ENCODE assay signal across 17 cellular contexts in genomic region chr10:88270061-88270808, GRCh38.
A peak's percentile ranks its signal among the peaks of the same experiment; 100 is the strongest.
DNase-seq lines count a peak whose midpoint lies in the region; ATAC-seq and TF ChIP-seq lines count a peak whose summit lies in the region.
"Had no signal": no experiment of that assay in that cellular context is flagged by ENCODE, and none has a peak within 500 bp of the region (broad histone marks: within the 10 kb centered on the region; RNA-seq: fewer than 3 reads in every experiment).

No MANE protein-coding gene starts in this region.

- H3K4me2 ChIP-seq in osteoblast (ENCODE audit: insufficient read depth, low read length) = peak overlapping the region; percentile 69

- POLR2A ChIA-PET in activated CD4-positive, alpha-beta memory T cell treated with anti-CD3 and anti-CD28 coated beads, Interleukin-2, amount 10 ng/mL, durations not matched to agents 7 days and 5 days (lab: Charles Lee) = interaction anchor here (1.0 to 3.1 kb wide), 9 partner anchors 11 to 407 kb away, joined by 3 to 49 read pairs (median 11); partner anchors contain the start of genes KLLN, PTEN and RNLS
- POLR2A ChIA-PET in activated CD4-positive, alpha-beta memory T cell treated with anti-CD3 and anti-CD28 coated beads for 36 hours (lab: Charles Lee) = interaction anchor here (1.2 to 3.1 kb wide), 4 partner anchors 22 to 205 kb away, joined by 4 to 24 read pairs (median 8); no protein-coding TSS in a partner anchor
- POLR2A ChIA-PET in activated naive CD8-positive, alpha-beta T cell treated with anti-CD3 and anti-CD28 coated beads, Interleukin-2, amount 10 ng/mL, durations not matched to agents 7 days and 5 days (lab: Charles Lee) = interaction anchor here (1.4 to 2.3 kb wide), 4 partner anchors 115 to 408 kb away, joined by 4 to 20 read pairs (median 8); partner anchors contain the start of genes KLLN and PTEN

- H3K4me1 ChIP-seq in osteoblast (ENCODE audit: insufficient read depth, low read length) = peaks cover 44% of the 10 kb centered on the region
- H3K4me1 ChIP-seq: uterus had no signal

- peak overlapping the region; percentile 38; the same call in 1 of the 2 replicates for H3K4me3 ChIP-seq in GM12865 (ENCODE audit: low read depth, low read length)
- H3K4me3 ChIP-seq in osteoblast (ENCODE audit: insufficient read depth, low read length) = no peak overlapping the region
- H3K4me3 ChIP-seq: uterus had no signal

- H3K4me3 Mint-ChIP-seq in activated CD4-positive, alpha-beta memory T cell treated with anti-CD3 and anti-CD28 coated beads, Interleukin-2, amount 10 ng/mL, durations not matched to agents 7 days and 5 days = no peak overlapping the region
- no peak overlapping the region for H3K4me3 Mint-ChIP-seq in activated CD4-positive, alpha-beta memory T cell treated with anti-CD3 and anti-CD28 coated beads for 36 hours
- peak overlapping the region; percentile 31 for H3K4me3 Mint-ChIP-seq in activated naive CD8-positive, alpha-beta T cell treated with anti-CD3 and anti-CD28 coated beads, Interleukin-2, amount 10 ng/mL, durations not matched to agents 7 days and 5 days

- peak overlapping the region; percentile 74 for H3K27ac ChIP-seq in osteoblast (ENCODE audit: low read depth, low read length)
- H3K27ac ChIP-seq: neutrophil, uterus had no signal

- CTCF ChIA-PET in activated CD4-positive, alpha-beta memory T cell treated with anti-CD3 and anti-CD28 coated beads, Interleukin-2, amount 10 ng/mL, durations not matched to agents 7 days and 5 days (lab: Charles Lee) = interaction anchor here (1.2 to 3.4 kb wide), 3 partner anchors 113 to 117 kb away, joined by 3 to 50 read pairs (median 4); no protein-coding TSS in a partner anchor
- CTCF ChIA-PET in activated CD4-positive, alpha-beta memory T cell treated with anti-CD3 and anti-CD28 coated beads for 36 hours (lab: Charles Lee) = interaction anchor here (0.6 to 2.3 kb wide), 5 partner anchors 75 to 1527 kb away, joined by 3 to 8 read pairs (median 5); no protein-coding TSS in a partner anchor

- H3K27me3 Mint-ChIP-seq in activated CD4-positive, alpha-beta memory T cell treated with anti-CD3 and anti-CD28 coated beads, Interleukin-2, amount 10 ng/mL, durations not matched to agents 7 days and 5 days = no peaks in the 10 kb centered on the region
- peaks cover 1% of the 10 kb centered on the region for H3K27me3 Mint-ChIP-seq in activated CD4-positive, alpha-beta memory T cell treated with anti-CD3 and anti-CD28 coated beads for 36 hours
- peaks cover 21% of the 10 kb centered on the region for H3K27me3 Mint-ChIP-seq in activated naive CD8-positive, alpha-beta T cell treated with anti-CD3 and anti-CD28 coated beads, Interleukin-2, amount 10 ng/mL, durations not matched to agents 7 days and 5 days
- H3K27me3 Mint-ChIP-seq: activated T-cell treated with anti-CD3 and anti-CD28 coated beads, Interleukin-2, amount 50 U/mL, for 24 hours had no signal

- ATAC-seq in activated naive CD8-positive, alpha-beta T cell treated with anti-CD3 and anti-CD28 coated beads, Interleukin-2, amount 10 ng/mL, durations not matched to agents 7 days and 5 days (ENCODE audit: low read depth) = no peak
- ATAC-seq in HG02763 (IDR thresholded peaks at IDR 0.05; ENCODE audit: unreplicated experiment) = no peak

- peaks cover 61% of the 10 kb centered on the region for H3K4me1 Mint-ChIP-seq in activated CD4-positive, alpha-beta memory T cell treated with anti-CD3 and anti-CD28 coated beads, Interleukin-2, amount 10 ng/mL, durations not matched to agents 7 days and 5 days
- peaks cover 45% of the 10 kb centered on the region for H3K4me1 Mint-ChIP-seq in activated CD4-positive, alpha-beta memory T cell treated with anti-CD3 and anti-CD28 coated beads for 36 hours (ENCODE audit: low read depth)
- H3K4me1 Mint-ChIP-seq in activated naive CD8-positive, alpha-beta T cell treated with anti-CD3 and anti-CD28 coated beads, Interleukin-2, amount 10 ng/mL, durations not matched to agents 7 days and 5 days = peaks cover 31% of the 10 kb centered on the region

- no peaks in the 10 kb centered on the region for H3K79me2 ChIP-seq in osteoblast (ENCODE audit: insufficient read depth, low read length)

- no peak for DNase-seq in activated CD4-positive, alpha-beta memory T cell treated with anti-CD3 and anti-CD28 coated beads, Interleukin-2, amount 10 ng/mL, durations not matched to agents 7 days and 5 days
- DNase-seq in activated CD4-positive, alpha-beta memory T cell treated with anti-CD3 and anti-CD28 coated beads for 36 hours = no peak
- no peak for DNase-seq in GM12865 (ENCODE audit: low read depth)
- DNase-seq in activated naive CD8-positive, alpha-beta T cell treated with anti-CD3 and anti-CD28 coated beads, Interleukin-2, amount 10 ng/mL, durations not matched to agents 7 days and 5 days = no peak
- DNase-seq in osteoblast (ENCODE audit: insufficient read length, low spot score, missing footprints) = no peak
- no peak for DNase-seq in GOT3 (lab: John Stamatoyannopoulos, UW)
- DNase-seq in A172 (ENCODE audit: low spot score) = no peak
- DNase-seq: ACHN; activated T-cell treated with anti-CD3 and anti-CD28 coated beads, Interleukin-2, amount 50 U/mL, for 24 hours; cerebellar nuclear complex; hippocampal formation; KG1; NCI-H1092 treated with DMSO at 0.1 percent for 48 hours; NCI-H526 treated with DMSO at 0.1 percent for 48 hours; uterus had no signal

- H2AFZ ChIP-seq in osteoblast (ENCODE audit: low read length) = no peak overlapping the region

- H3K36me3 Mint-ChIP-seq in activated CD4-positive, alpha-beta memory T cell treated with anti-CD3 and anti-CD28 coated beads, Interleukin-2, amount 10 ng/mL, durations not matched to agents 7 days and 5 days (ENCODE audit: low read depth) = peaks cover 17% of the 10 kb centered on the region
- no peaks in the 10 kb centered on the region for H3K36me3 Mint-ChIP-seq in activated CD4-positive, alpha-beta memory T cell treated with anti-CD3 and anti-CD28 coated beads for 36 hours
- H3K36me3 Mint-ChIP-seq in activated naive CD8-positive, alpha-beta T cell treated with anti-CD3 and anti-CD28 coated beads, Interleukin-2, amount 10 ng/mL, durations not matched to agents 7 days and 5 days = peaks cover 9% of the 10 kb centered on the region

- H4K20me1 ChIP-seq in osteoblast (ENCODE audit: insufficient read depth, low read length) = no peaks in the 10 kb centered on the region

- H3K9me3 ChIP-seq in osteoblast (ENCODE audit: low read depth, low read length) = no peaks in the 10 kb centered on the region
- H3K9me3 ChIP-seq: neutrophil, uterus had no signal

- no peaks in the 10 kb centered on the region for H3K27me3 ChIP-seq in osteoblast (ENCODE audit: insufficient read depth, low read length)
- H3K27me3 ChIP-seq: neutrophil, uterus had no signal

- H3K27ac Mint-ChIP-seq in activated CD4-positive, alpha-beta memory T cell treated with anti-CD3 and anti-CD28 coated beads, Interleukin-2, amount 10 ng/mL, durations not matched to agents 7 days and 5 days = peak overlapping the region; percentile 91
- H3K27ac Mint-ChIP-seq in activated CD4-positive, alpha-beta memory T cell treated with anti-CD3 and anti-CD28 coated beads for 36 hours = no peak overlapping the region
- H3K27ac Mint-ChIP-seq in activated naive CD8-positive, alpha-beta T cell treated with anti-CD3 and anti-CD28 coated beads, Interleukin-2, amount 10 ng/mL, durations not matched to agents 7 days and 5 days = peak overlapping the region; percentile 69

- H3K9me3 Mint-ChIP-seq in activated CD4-positive, alpha-beta memory T cell treated with anti-CD3 and anti-CD28 coated beads, Interleukin-2, amount 10 ng/mL, durations not matched to agents 7 days and 5 days = peaks cover 5% of the 10 kb centered on the region
- no peaks in the 10 kb centered on the region for H3K9me3 Mint-ChIP-seq in activated CD4-positive, alpha-beta memory T cell treated with anti-CD3 and anti-CD28 coated beads for 36 hours
- H3K9me3 Mint-ChIP-seq in activated naive CD8-positive, alpha-beta T cell treated with anti-CD3 and anti-CD28 coated beads, Interleukin-2, amount 10 ng/mL, durations not matched to agents 7 days and 5 days = peaks cover 2% of the 10 kb centered on the region
- H3K9me3 Mint-ChIP-seq: activated T-cell treated with anti-CD3 and anti-CD28 coated beads, Interleukin-2, amount 50 U/mL, for 24 hours had no signal

- TF ChIP-seq CTCF in GM12865 (IDR thresholded peaks at IDR 0.05; ENCODE audit: insufficient read depth, low read depth, low read length, missing control alignments) (no peak), osteoblast (IDR thresholded peaks at IDR 0.05; ENCODE audit: extremely low read depth, low read depth, low read length) (no peak)

- intact Hi-C loops in activated CD4-positive, alpha-beta memory T cell treated with anti-CD3 and anti-CD28 coated beads for 36 hours (cut with micrococcal nuclease) = loop anchor here (2.0 to 10.0 kb wide), 4 partner anchors 115 to 632 kb away; partner anchors contain the start of gene ATAD1

- H3K36me3 ChIP-seq in osteoblast (ENCODE audit: insufficient read depth, low read length) = no peaks in the 10 kb centered on the region
- H3K36me3 ChIP-seq: neutrophil, uterus had no signal
